Comparison of ENCODE assay signal across 1 cellular context in the genomic region with DNA sequence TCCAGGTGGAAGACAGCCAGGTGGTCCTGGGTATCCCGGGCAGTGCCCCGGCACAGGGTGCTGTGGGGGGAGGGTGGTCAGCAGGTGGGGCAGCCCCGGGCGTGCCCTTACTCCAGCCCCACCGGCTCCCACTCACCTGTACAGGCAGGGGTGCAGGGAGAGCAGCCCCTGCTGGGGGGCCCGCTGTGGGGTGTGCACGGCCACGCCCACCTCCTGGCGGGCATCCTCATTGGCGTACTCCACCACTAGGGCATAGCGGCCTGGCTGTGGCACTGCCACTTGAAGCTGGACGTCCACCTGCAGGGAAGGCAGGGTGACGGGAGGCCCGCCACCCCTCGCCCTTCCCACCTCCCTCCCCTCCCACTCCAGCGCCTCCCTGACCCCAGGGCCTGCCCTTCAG.
A peak's percentile ranks its signal among the peaks of the same experiment; 100 is the strongest.
TF ChIP-seq lines count a peak whose summit lies in the region.

No MANE protein-coding gene starts in this region.

TF ChIP-seq in HepG2, 621 proteins besides CTCF, POLR2A, EP300 and RAD21:
- TF ChIP-seq HNRNPK (IDR thresholded peaks at IDR 0.05; ENCODE audit: low read depth, low read length, poor library complexity, severe bottlenecking) (peak; percentile 26), ELF4 (CRISPR knock-in tag; IDR thresholded peaks at IDR 0.05; ENCODE audit: borderline replicate concordance) (no peak), GPN1 (CRISPR knock-in tag; IDR thresholded peaks at IDR 0.05; ENCODE audit: borderline replicate concordance) (no peak), MED1 (CRISPR knock-in tag; IDR thresholded peaks at IDR 0.05) (no peak), RELA (CRISPR knock-in tag; IDR thresholded peaks at IDR 0.05) (no peak), SATB2 (CRISPR knock-in tag; IDR thresholded peaks at IDR 0.05) (no peak), PCBP1 (IDR thresholded peaks at IDR 0.05; ENCODE audit: borderline replicate concordance, low read depth, low read length) (0 out of 2 replicates have a peak, but pooled peaks have one; percentile 60), MYC (CRISPR knock-in tag; IDR thresholded peaks at IDR 0.05; ENCODE audit: borderline replicate concordance) (no peak)
- TF ChIP-seq, protein P1, sequence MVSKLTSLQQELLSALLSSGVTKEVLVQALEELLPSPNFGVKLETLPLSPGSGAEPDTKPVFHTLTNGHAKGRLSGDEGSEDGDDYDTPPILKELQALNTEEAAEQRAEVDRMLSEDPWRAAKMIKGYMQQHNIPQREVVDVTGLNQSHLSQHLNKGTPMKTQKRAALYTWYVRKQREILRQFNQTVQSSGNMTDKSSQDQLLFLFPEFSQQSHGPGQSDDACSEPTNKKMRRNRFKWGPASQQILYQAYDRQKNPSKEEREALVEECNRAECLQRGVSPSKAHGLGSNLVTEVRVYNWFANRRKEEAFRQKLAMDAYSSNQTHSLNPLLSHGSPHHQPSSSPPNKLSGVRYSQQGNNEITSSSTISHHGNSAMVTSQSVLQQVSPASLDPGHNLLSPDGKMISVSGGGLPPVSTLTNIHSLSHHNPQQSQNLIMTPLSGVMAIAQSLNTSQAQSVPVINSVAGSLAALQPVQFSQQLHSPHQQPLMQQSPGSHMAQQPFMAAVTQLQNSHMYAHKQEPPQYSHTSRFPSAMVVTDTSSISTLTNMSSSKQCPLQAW (CRISPR knock-in tag; IDR thresholded peaks at IDR 0.05) = no peak
- TF ChIP-seq, protein P2, sequence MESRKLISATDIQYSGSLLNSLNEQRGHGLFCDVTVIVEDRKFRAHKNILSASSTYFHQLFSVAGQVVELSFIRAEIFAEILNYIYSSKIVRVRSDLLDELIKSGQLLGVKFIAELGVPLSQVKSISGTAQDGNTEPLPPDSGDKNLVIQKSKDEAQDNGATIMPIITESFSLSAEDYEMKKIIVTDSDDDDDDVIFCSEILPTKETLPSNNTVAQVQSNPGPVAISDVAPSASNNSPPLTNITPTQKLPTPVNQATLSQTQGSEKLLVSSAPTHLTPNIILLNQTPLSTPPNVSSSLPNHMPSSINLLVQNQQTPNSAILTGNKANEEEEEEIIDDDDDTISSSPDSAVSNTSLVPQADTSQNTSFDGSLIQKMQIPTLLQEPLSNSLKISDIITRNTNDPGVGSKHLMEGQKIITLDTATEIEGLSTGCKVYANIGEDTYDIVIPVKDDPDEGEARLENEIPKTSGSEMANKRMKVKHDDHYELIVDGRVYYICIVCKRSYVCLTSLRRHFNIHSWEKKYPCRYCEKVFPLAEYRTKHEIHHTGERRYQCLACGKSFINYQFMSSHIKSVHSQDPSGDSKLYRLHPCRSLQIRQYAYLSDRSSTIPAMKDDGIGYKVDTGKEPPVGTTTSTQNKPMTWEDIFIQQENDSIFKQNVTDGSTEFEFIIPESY (CRISPR knock-in tag; IDR thresholded peaks at IDR 0.05) = peak; percentile 63; the same call in 1 of the 2 replicates
- TF ChIP-seq, protein P3, sequence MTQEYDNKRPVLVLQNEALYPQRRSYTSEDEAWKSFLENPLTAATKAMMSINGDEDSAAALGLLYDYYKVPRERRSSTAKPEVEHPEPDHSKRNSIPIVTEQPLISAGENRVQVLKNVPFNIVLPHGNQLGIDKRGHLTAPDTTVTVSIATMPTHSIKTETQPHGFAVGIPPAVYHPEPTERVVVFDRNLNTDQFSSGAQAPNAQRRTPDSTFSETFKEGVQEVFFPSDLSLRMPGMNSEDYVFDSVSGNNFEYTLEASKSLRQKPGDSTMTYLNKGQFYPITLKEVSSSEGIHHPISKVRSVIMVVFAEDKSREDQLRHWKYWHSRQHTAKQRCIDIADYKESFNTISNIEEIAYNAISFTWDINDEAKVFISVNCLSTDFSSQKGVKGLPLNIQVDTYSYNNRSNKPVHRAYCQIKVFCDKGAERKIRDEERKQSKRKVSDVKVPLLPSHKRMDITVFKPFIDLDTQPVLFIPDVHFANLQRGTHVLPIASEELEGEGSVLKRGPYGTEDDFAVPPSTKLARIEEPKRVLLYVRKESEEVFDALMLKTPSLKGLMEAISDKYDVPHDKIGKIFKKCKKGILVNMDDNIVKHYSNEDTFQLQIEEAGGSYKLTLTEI (CRISPR knock-in tag; conservative IDR thresholded peaks at IDR 0.05) = no peak
- TF ChIP-seq, protein P4, sequence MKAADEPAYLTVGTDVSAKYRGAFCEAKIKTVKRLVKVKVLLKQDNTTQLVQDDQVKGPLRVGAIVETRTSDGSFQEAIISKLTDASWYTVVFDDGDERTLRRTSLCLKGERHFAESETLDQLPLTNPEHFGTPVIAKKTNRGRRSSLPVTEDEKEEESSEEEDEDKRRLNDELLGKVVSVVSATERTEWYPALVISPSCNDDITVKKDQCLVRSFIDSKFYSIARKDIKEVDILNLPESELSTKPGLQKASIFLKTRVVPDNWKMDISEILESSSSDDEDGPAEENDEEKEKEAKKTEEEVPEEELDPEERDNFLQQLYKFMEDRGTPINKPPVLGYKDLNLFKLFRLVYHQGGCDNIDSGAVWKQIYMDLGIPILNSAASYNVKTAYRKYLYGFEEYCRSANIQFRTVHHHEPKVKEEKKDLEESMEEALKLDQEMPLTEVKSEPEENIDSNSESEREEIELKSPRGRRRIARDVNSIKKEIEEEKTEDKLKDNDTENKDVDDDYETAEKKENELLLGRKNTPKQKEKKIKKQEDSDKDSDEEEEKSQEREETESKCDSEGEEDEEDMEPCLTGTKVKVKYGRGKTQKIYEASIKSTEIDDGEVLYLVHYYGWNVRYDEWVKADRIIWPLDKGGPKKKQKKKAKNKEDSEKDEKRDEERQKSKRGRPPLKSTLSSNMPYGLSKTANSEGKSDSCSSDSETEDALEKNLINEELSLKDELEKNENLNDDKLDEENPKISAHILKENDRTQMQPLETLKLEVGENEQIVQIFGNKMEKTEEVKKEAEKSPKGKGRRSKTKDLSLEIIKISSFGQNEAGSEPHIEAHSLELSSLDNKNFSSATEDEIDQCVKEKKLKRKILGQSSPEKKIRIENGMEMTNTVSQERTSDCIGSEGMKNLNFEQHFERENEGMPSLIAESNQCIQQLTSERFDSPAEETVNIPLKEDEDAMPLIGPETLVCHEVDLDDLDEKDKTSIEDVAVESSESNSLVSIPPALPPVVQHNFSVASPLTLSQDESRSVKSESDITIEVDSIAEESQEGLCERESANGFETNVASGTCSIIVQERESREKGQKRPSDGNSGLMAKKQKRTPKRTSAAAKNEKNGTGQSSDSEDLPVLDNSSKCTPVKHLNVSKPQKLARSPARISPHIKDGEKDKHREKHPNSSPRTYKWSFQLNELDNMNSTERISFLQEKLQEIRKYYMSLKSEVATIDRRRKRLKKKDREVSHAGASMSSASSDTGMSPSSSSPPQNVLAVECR (CRISPR knock-in tag; IDR thresholded peaks at IDR 0.05; ENCODE audit: borderline replicate concordance) = 0 out of 2 replicates have a peak, but pooled peaks have one; percentile 17
- TF ChIP-seq, protein P5, sequence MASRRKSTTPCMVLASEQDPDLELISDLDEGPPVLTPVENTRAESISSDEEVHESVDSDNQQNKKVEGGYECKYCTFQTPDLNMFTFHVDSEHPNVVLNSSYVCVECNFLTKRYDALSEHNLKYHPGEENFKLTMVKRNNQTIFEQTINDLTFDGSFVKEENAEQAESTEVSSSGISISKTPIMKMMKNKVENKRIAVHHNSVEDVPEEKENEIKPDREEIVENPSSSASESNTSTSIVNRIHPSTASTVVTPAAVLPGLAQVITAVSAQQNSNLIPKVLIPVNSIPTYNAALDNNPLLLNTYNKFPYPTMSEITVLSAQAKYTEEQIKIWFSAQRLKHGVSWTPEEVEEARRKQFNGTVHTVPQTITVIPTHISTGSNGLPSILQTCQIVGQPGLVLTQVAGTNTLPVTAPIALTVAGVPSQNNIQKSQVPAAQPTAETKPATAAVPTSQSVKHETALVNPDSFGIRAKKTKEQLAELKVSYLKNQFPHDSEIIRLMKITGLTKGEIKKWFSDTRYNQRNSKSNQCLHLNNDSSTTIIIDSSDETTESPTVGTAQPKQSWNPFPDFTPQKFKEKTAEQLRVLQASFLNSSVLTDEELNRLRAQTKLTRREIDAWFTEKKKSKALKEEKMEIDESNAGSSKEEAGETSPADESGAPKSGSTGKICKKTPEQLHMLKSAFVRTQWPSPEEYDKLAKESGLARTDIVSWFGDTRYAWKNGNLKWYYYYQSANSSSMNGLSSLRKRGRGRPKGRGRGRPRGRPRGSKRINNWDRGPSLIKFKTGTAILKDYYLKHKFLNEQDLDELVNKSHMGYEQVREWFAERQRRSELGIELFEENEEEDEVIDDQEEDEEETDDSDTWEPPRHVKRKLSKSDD (CRISPR knock-in tag; IDR thresholded peaks at IDR 0.05; ENCODE audit: low read depth) = no peak
